8 cellular contexts compared by ENCODE assay signal in genomic region chr2:160492401-160493226, GRCh38. TPM values are rescaled to one million over a fixed set of nuclear protein-coding genes. Genes with fewer than 3 reads are reported as not detected.
DNase-seq lines count a peak whose midpoint lies in the region; ATAC-seq and TF ChIP-seq lines count a peak whose summit lies in the region.

No MANE protein-coding gene starts in this region.

- ATAC-seq in GM19455 (IDR thresholded peaks at IDR 0.05; ENCODE audit: unreplicated experiment) (peak; percentile 42), GM21717 (IDR thresholded peaks at IDR 0.05; ENCODE audit: unreplicated experiment) (no peak)

- in situ Hi-C loops in G401 (cut with HindIII; ENCODE audit: low sequenced_read_pairs): no loop called here

- peak overlapping the region; percentile 75 for H3K4me3 ChIP-seq in lower leg skin (ENCODE audit: low read depth, poor library complexity, severe bottlenecking)

- intact Hi-C loops in lower leg skin (cut with DNase I; ENCODE audit: low total_unique reads): no loop called here

- no peak for TF ChIP-seq POLR2A in lower leg skin (IDR thresholded peaks at IDR 0.05)

- TF ChIP-seq CTCF in lower leg skin (IDR thresholded peaks at IDR 0.05): peak in 1 of 3 donors; percentile 29

- whole genome bisulfite sequencing in lower leg skin, 2 donors: 1% methylated on average over 40 to 49 of the region's 66 CpGs

- DNase-seq in NCI-H2029 (lab: John Stamatoyannopoulos, UW) (peak; percentile 35), dermis blood vessel endothelial cell (peak; percentile 72), lower leg skin (ENCODE audit: low spot score in 2 of 2) (peak; percentile 59 to 93), G401 (ENCODE audit: low spot score) (no peak)
- DNase-seq in activated CD4-positive, alpha-beta T cell treated with anti-CD3 and anti-CD28 coated beads, Interleukin-2, amount 50 U/mL, for 1 hour: peak; percentile 62
- DNase-seq in stimulated activated CD8-positive, alpha-beta memory T cell treated with anti-CD3 and anti-CD28 coated beads, Interleukin-12 subunit alpha, Interleukin-12 subunit beta, amount 100 ng/mL, for 24 hours (ENCODE audit: extremely low read depth): peak; percentile 19

RNA-seq across cellular contexts. Expression of gene RBMS1, which starts 1.0 kb away (rescaled TPM):
- total RNA-seq in dermis blood vessel endothelial cell: 64.3 and 82.8 TPM in 2 replicates
- 10 to 100 TPM; 50.2 to 62.3 (median 59.1) TPM for total RNA-seq in lower leg skin
- total RNA-seq in G401 (2014; rRNA removed; shearing (Covaris generic)): 8.3 and 13.7 TPM in 2 replicates
